In genomic region chr22:18001894-18002315, GRCh38 we compare ENCODE assay signal across 1 cellular context.
TF ChIP-seq lines count a peak whose summit lies in the region.

No MANE protein-coding gene starts in this region.

TF ChIP-seq in GM12878, 131 proteins besides CTCF, POLR2A, EP300 and RAD21:
- 0 out of 2 replicates have a peak, but pooled peaks have one; percentile 10 for TF ChIP-seq ZNF24 (IDR thresholded peaks at IDR 0.05)
- TF ChIP-seq NR2F1 (conservative IDR thresholded peaks at IDR 0.05), result 0 out of 2 replicates have a peak, but pooled peaks have one; percentile 57
- peak; percentile 43 for TF ChIP-seq NKRF (conservative IDR thresholded peaks at IDR 0.05)
- 0 out of 4 replicates have a peak, but pooled peaks of 1 of the 2 experiments have one; percentile 32 for TF ChIP-seq IKZF2 (IDR thresholded peaks at IDR 0.05)
- 0 out of 2 replicates have a peak, but pooled peaks have one; percentile 22 for TF ChIP-seq SMARCA5 (IDR thresholded peaks at IDR 0.05)
- TF ChIP-seq ZNF217 (IDR thresholded peaks at IDR 0.05), result peak; percentile 98
- TF ChIP-seq NBN (IDR thresholded peaks at IDR 0.05), result 0 out of 2 replicates have a peak, but pooled peaks have one; percentile 58
- peak; percentile 21; the same call in 1 of the 2 replicates for TF ChIP-seq RELB (IDR thresholded peaks at IDR 0.05; ENCODE audit: low read depth)
